Comparison of ENCODE assay signal across 8 cellular contexts in genomic region chr16:23452572-23453337, GRCh38. TPM values are rescaled to one million over a fixed set of nuclear protein-coding genes. Genes with fewer than 3 reads are reported as not detected.
DNase-seq lines count a peak whose midpoint lies in the region; ATAC-seq and TF ChIP-seq lines count a peak whose summit lies in the region.

TSS of gene COG7 (minus strand) at chr16:23453189. CDS start at chr16:23452994, 195 bp downstream.

- H3K27ac ChIP-seq in KOPT-K1 (ENCODE audit: low read depth, low read length, poor library complexity, severe bottlenecking) = peak within 1 kb of the TSS; percentile 70

- peaks cover 0 to 2% (median 0%) of the 10 kb centered on the region in 3 donors for H3K36me3 Mint-ChIP-seq in naive thymus-derived CD8-positive, alpha-beta T cell
- peaks cover 8% of the 10 kb centered on the region for H3K36me3 Mint-ChIP-seq in stimulated activated memory B cell treated with anti-CD40 and anti-IgM and Interleukin-4, amounts not matched to agents 10 μg/mL and 1 μg/mL and 100 μg/mL, for 72 hours

- H3K4me3 ChIP-seq in fibroblast of mammary gland (ENCODE audit: control insufficient read depth, low read depth, low read length) = peak within 1 kb of the TSS; percentile 91

- POLR2A ChIA-PET in naive thymus-derived CD8-positive, alpha-beta T cell (lab: Charles Lee) = interaction anchor here (0.6 to 1.2 kb wide), 2 partner anchors 18 to 292 kb away, joined by 3 to 5 read pairs; no protein-coding TSS in a partner anchor

- DNase-seq in DMS153 treated with DMSO at 0.1 percent for 48 hours (lab: John Stamatoyannopoulos, UW; ENCODE audit: unreplicated experiment) = peak; percentile 59
- peak; percentile 49 to 58 for DNase-seq in SHP77 (lab: John Stamatoyannopoulos, UW)
- peak; percentile 73 for DNase-seq in activated T-helper 9 cell treated with anti-CD3 and anti-CD28 coated beads, Interleukin-2, amount 50 U/mL, for 16 hours (ENCODE audit: low read depth)
- peak; percentile 84 for DNase-seq in fibroblast of mammary gland (ENCODE audit: low read depth)
- peak; percentile 70 to 91 (median 83) for DNase-seq in naive thymus-derived CD8-positive, alpha-beta T cell

- H3K4me3 Mint-ChIP-seq in naive thymus-derived CD8-positive, alpha-beta T cell = peak within 1 kb of the TSS; percentile 84 to 99 (median 95)
- peak within 1 kb of the TSS; percentile 85 for H3K4me3 Mint-ChIP-seq in stimulated activated memory B cell treated with anti-CD40 and anti-IgM and Interleukin-4, amounts not matched to agents 10 μg/mL and 1 μg/mL and 100 μg/mL, for 72 hours

- H3K9me3 Mint-ChIP-seq in naive thymus-derived CD8-positive, alpha-beta T cell = no peaks in the 10 kb centered on the region
- H3K9me3 Mint-ChIP-seq in stimulated activated memory B cell treated with anti-CD40 and anti-IgM and Interleukin-4, amounts not matched to agents 10 μg/mL and 1 μg/mL and 100 μg/mL, for 72 hours = no peaks in the 10 kb centered on the region

- H3K27me3 Mint-ChIP-seq in naive thymus-derived CD8-positive, alpha-beta T cell = no peaks in the 10 kb centered on the region
- no peaks in the 10 kb centered on the region for H3K27me3 Mint-ChIP-seq in stimulated activated memory B cell treated with anti-CD40 and anti-IgM and Interleukin-4, amounts not matched to agents 10 μg/mL and 1 μg/mL and 100 μg/mL, for 72 hours

- no peaks in the 10 kb centered on the region for H3K36me3 ChIP-seq in KOPT-K1 (ENCODE audit: insufficient read depth, low read length)

- no peaks in the 10 kb centered on the region for H3K9me3 ChIP-seq in KOPT-K1 (ENCODE audit: insufficient read depth, low read length, poor library complexity, severe bottlenecking)

- TF ChIP-seq CTCF in fibroblast of mammary gland (conservative IDR thresholded peaks at IDR 0.05; ENCODE audit: control insufficient read depth, insufficient read depth, low read depth, low read length) = no peak

- H3K4me1 Mint-ChIP-seq in naive thymus-derived CD8-positive, alpha-beta T cell = peaks cover 15 to 45% (median 37%) of the 10 kb centered on the region in 4 donors
- peaks cover 44% of the 10 kb centered on the region for H3K4me1 Mint-ChIP-seq in stimulated activated memory B cell treated with anti-CD40 and anti-IgM and Interleukin-4, amounts not matched to agents 10 μg/mL and 1 μg/mL and 100 μg/mL, for 72 hours

- H3K27ac Mint-ChIP-seq in naive thymus-derived CD8-positive, alpha-beta T cell = peak within 1 kb of the TSS; percentile 85 to 97 (median 91)
- H3K27ac Mint-ChIP-seq in stimulated activated memory B cell treated with anti-CD40 and anti-IgM and Interleukin-4, amounts not matched to agents 10 μg/mL and 1 μg/mL and 100 μg/mL, for 72 hours = peak within 1 kb of the TSS; percentile 90

- ATAC-seq in GM21717 (IDR thresholded peaks at IDR 0.05; ENCODE audit: unreplicated experiment) = peak; percentile 82
- peak; percentile 88 to 95 for ATAC-seq in naive thymus-derived CD8-positive, alpha-beta T cell
- peak; percentile 93 for ATAC-seq in stimulated activated memory B cell treated with anti-CD40 and anti-IgM and Interleukin-4, amounts not matched to agents 10 μg/mL and 1 μg/mL and 100 μg/mL, for 72 hours

RNA-seq across cellular contexts. Expression of gene COG7, which starts in this region (rescaled TPM):
- total RNA-seq in naive thymus-derived CD8-positive, alpha-beta T cell = 10 to 100 TPM; 23.3 to 26.2 TPM
- polyA plus RNA-seq in naive thymus-derived CD8-positive, alpha-beta T cell = 10 to 100 TPM in 1 of 3 donors, 1 to 10 TPM in 2; 8.4 to 10.9 (median 9.2) TPM

Comparison
In these comparisons a context has a peak if more than half of its experiments do, and no peak if none do; other contexts are left out.
1. Peak in every context shown above with its lines: DNase-seq, ATAC-seq, H3K4me3 ChIP-seq and H3K27ac ChIP-seq.